ENCODE assay signal across 10 cellular contexts in genomic region chr1:202616355-202616910, GRCh38.
A peak's percentile ranks its signal among the peaks of the same experiment; 100 is the strongest.
DNase-seq lines count a peak whose midpoint lies in the region; ATAC-seq and TF ChIP-seq lines count a peak whose summit lies in the region.
"Had no signal": no experiment of that assay in that cellular context is flagged by ENCODE, and none has a peak within 500 bp of the region (broad histone marks: within the 10 kb centered on the region; RNA-seq: fewer than 3 reads in every experiment).

No MANE protein-coding gene starts in this region.

- H3K27ac Mint-ChIP-seq in brain: peak overlapping the region in 3 of 5 experiments; percentile 22 to 63 (median 58)

- DNase-seq in GM12865 (ENCODE audit: low read depth) (peak; percentile 77), SHP77 treated with DMSO at 0.1 percent for 48 hours (lab: John Stamatoyannopoulos, UW) (no peak), kidney glomerular epithelial cell (lab: John Stamatoyannopoulos, UW) (no peak), AML-193 (lab: John Stamatoyannopoulos, UW) (no peak)
- no peak for DNase-seq in central memory CD4-positive, alpha-beta T cell
- DNase-seq: lower lobe of right lung; stimulated activated CD4-positive, alpha-beta T cell treated with anti-CD3 and anti-CD28 coated beads, Interleukin-12 subunit alpha, Interleukin-12 subunit beta, amount 100 ng/mL, for 4 hours had no signal

- H3K27me3 Mint-ChIP-seq in brain: no peaks in the 10 kb centered on the region

- peak; percentile 31 for ATAC-seq in GM21526 (IDR thresholded peaks at IDR 0.05; ENCODE audit: low FRiP score, unreplicated experiment)
- peak; percentile 20 for ATAC-seq in HG03342 (IDR thresholded peaks at IDR 0.05; ENCODE audit: unreplicated experiment)

- no peak overlapping the region for H3K4me3 ChIP-seq in GM12865 (ENCODE audit: low read depth, low read length)
- H3K4me3 ChIP-seq: lower lobe of right lung had no signal

- H3K4me3 Mint-ChIP-seq in brain: no peak overlapping the region

- H3K4me1 Mint-ChIP-seq in brain: peaks cover 49% of the 10 kb centered on the region

- peaks cover 0 to 11% (median 0%) of the 10 kb centered on the region in 5 experiments for H3K9me3 Mint-ChIP-seq in brain

- TF ChIP-seq CTCF in GM12865 (IDR thresholded peaks at IDR 0.05; ENCODE audit: insufficient read depth, low read depth, low read length, missing control alignments) (no peak), brain (conservative IDR thresholded peaks at IDR 0.05) (no peak)

- H3K36me3 Mint-ChIP-seq in brain: peaks cover 7% of the 10 kb centered on the region
